ENCODE assay signal across 9 cellular contexts in the genomic region with DNA sequence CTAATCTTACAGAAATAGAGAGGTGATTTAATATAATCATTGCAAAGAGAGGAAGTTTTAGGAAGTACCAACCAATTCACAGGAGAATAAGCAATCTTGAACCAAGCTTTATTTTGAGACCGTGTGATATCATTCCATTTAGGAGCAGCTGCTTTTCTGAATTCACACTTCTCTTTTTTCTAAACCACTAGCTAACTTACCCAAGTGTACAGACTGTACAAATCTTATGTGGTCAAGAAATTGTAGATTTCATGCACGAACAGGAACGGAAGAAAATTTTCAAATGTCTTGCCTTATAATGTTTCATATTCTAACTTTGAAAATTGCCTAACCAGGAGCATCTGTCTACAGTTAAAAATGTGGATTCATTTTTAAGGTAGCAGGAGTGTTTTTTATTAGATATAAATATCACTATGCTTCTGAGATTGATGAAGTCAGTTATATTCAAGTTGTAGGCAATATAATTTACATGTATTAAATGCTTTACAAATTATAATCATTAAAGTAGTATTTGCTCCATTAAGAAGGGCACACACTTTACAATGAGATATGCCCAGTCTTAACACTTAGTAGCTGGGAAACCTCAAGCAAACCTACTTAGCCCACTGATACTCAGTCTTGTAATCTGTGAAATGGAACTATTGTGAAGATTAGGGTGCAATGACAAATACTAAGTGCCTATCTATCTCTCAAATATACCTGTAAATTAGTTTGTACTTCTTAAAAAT.
DNase-seq lines count a peak whose midpoint lies in the region; ATAC-seq and TF ChIP-seq lines count a peak whose summit lies in the region.
"Had no signal": no experiment of that assay in that cellular context is flagged by ENCODE, and none has a peak within 500 bp of the region (broad histone marks: within the 10 kb centered on the region; RNA-seq: fewer than 3 reads in every experiment).

No MANE protein-coding gene starts in this region.

- DNase-seq in GM23248 (no peak), HL-60 (ENCODE audit: low read depth in 1 of 2, low spot score in 1 of 2) (peak; percentile 67 to 71), medulla oblongata (ENCODE audit: extremely low spot score) (peak; percentile 44), NCI-H146 treated with DMSO at 0.1 percent for 48 hours (lab: John Stamatoyannopoulos, UW; ENCODE audit: unreplicated experiment) (no peak), NCI-H524 treated with DMSO at 0.1 percent for 48 hours (lab: John Stamatoyannopoulos, UW) (no peak), islet precursor cell (no peak)
- no peak for DNase-seq in stimulated activated CD4-positive, alpha-beta T cell treated with anti-CD3 and anti-CD28 coated beads, Interleukin-4, amount 100 ng/mL, for 4 hours
- DNase-seq: substantia nigra had no signal

- H3K9me2 ChIP-seq in GM23248 (ENCODE audit: insufficient read depth): no peaks in the 10 kb centered on the region

- H3K4me1 ChIP-seq in GM23248 (ENCODE audit: insufficient read depth): no peaks in the 10 kb centered on the region

- no peak for TF ChIP-seq CTCF in HL-60 (IDR thresholded peaks at IDR 0.05; ENCODE audit: insufficient read depth, low read length)

- H3F3A ChIP-seq in GM23248 (ENCODE audit: insufficient read depth): no peaks in the 10 kb centered on the region

- no peak overlapping the region for H3K4me2 ChIP-seq in GM23248 (ENCODE audit: unreplicated experiment)

- H3K4me3 ChIP-seq in GM23248: no peak overlapping the region
- no peak overlapping the region for H3K4me3 ChIP-seq in HL-60 (replicated peaks; ENCODE audit: insufficient read depth, low read length)

- WGBS in GM23248 (ENCODE audit: low coverage in 1 of 2, low lambda C conversion rate in 2 of 2, missing lambda C conversion rate in 2 of 2), 2 experiments: 29 to 42% methylated on average over 3 of the region's 3 CpGs

- ATAC-seq in GM18511 (IDR thresholded peaks at IDR 0.05; ENCODE audit: unreplicated experiment): peak; percentile 92

- in situ Hi-C loops in GM23248 (cut with MboI): no loop called here

- H3K27me3 ChIP-seq in GM23248 (replicated peaks; ENCODE audit: insufficient read depth): no peaks in the 10 kb centered on the region
- no peaks in the 10 kb centered on the region for H3K27me3 ChIP-seq in HL-60 (ENCODE audit: insufficient read depth, poor library complexity, severe bottlenecking)

- H3K27ac ChIP-seq in GM23248: no peak overlapping the region
- peak overlapping the region; percentile 77 for H3K27ac ChIP-seq in HL-60 (replicated peaks)

- H3K79me2 ChIP-seq in GM23248 (ENCODE audit: insufficient read depth): no peaks in the 10 kb centered on the region

- H3K9ac ChIP-seq in GM23248: no peak overlapping the region

- H4K20me1 ChIP-seq in GM23248 (ENCODE audit: insufficient read depth): no peaks in the 10 kb centered on the region

- peak overlapping the region; percentile 24; the same call in 1 of the 2 replicates for H2AFZ ChIP-seq in GM23248

- no peaks in the 10 kb centered on the region for H3K36me3 ChIP-seq in GM23248 (ENCODE audit: low read depth)

- H3K9me3 ChIP-seq in GM23248 (ENCODE audit: low read depth): no peaks in the 10 kb centered on the region

Comparison
In these comparisons a context has a peak if more than half of its experiments do, and no peak if none do; other contexts are left out.
1. DNase-seq: peak in HL-60 (2 of 2) and medulla oblongata (single experiment); none in GM23248 (single experiment), NCI-H146 treated with DMSO at 0.1 percent for 48 hours (single experiment), stimulated activated CD4-positive, alpha-beta T cell treated with anti-CD3 and anti-CD28 coated beads, Interleukin-4, amount 100 ng/mL, for 4 hours (0 of 2), NCI-H524 treated with DMSO at 0.1 percent for 48 hours (single experiment) and islet precursor cell (single experiment).